21 cellular contexts compared by ENCODE assay signal in genomic region chr12:131188131-131189050, GRCh38.
"Had no signal": no experiment of that assay in that cellular context is flagged by ENCODE, and none has a peak within 500 bp of the region (broad histone marks: within the 10 kb centered on the region; RNA-seq: fewer than 3 reads in every experiment).

No MANE protein-coding gene starts in this region.

- H3K9me3 Mint-ChIP-seq: effector memory CD8-positive, alpha-beta T cell had no signal

- ATAC-seq: effector memory CD8-positive, alpha-beta T cell; gastroesophageal sphincter; left cardiac atrium; lower lobe of right lung; right cardiac atrium; upper lobe of right lung had no signal

- H3K27ac Mint-ChIP-seq: dendritic cell treated with granulocyte-macrophage colony-stimulating factor and Interleukin-4, amounts not matched to agents 40 ng/mL and 50 ng/mL, for 4 days; effector memory CD8-positive, alpha-beta T cell; immature natural killer cell; memory B cell; nephron; stimulated activated naive CD8-positive, alpha-beta T cell treated with anti-CD3 and anti-CD28 coated beads, Interleukin-15, Interleukin-2, amounts not matched to agents 100 ng/mL and 50 ng/mL, for 24 hours had no signal

- H3K4me1 ChIP-seq: esophagus squamous epithelium, gastroesophageal sphincter, left ventricle myocardium inferior, lower lobe of right lung, tibial artery, upper lobe of right lung had no signal

- H3K36me3 ChIP-seq: esophagus squamous epithelium, gastroesophageal sphincter, left ventricle myocardium inferior, lower lobe of right lung, tibial artery, upper lobe of right lung had no signal

- DNase-seq: effector memory CD8-positive, alpha-beta T cell; esophagus squamous epithelium; foreskin fibroblast; glutamatergic neuron; immature natural killer cell; kidney; left cardiac atrium; left ventricle myocardium inferior; lower lobe of right lung; midbrain; right cardiac atrium; small intestine; stimulated activated CD4-positive, alpha-beta T cell treated with anti-CD3 and anti-CD28 coated beads, Interleukin-2, amount 100 ng/mL, for 48 hours; tibial artery; upper lobe of right lung had no signal

- H3K36me3 Mint-ChIP-seq: immature natural killer cell, memory B cell had no signal

- H3K9me3 ChIP-seq: gastroesophageal sphincter, lower lobe of right lung, upper lobe of right lung had no signal

- H3K27me3 ChIP-seq: upper lobe of right lung had no signal

- H3K4me3 Mint-ChIP-seq: dendritic cell treated with granulocyte-macrophage colony-stimulating factor and Interleukin-4, amounts not matched to agents 40 ng/mL and 50 ng/mL, for 4 days; effector memory CD8-positive, alpha-beta T cell; immature natural killer cell; memory B cell; nephron; stimulated activated naive CD8-positive, alpha-beta T cell treated with anti-CD3 and anti-CD28 coated beads, Interleukin-15, Interleukin-2, amounts not matched to agents 100 ng/mL and 50 ng/mL, for 24 hours had no signal

- H3K4me1 Mint-ChIP-seq: immature natural killer cell, memory B cell, nephron had no signal

- H3K4me3 ChIP-seq: esophagus squamous epithelium, gastroesophageal sphincter, left ventricle myocardium inferior, lower lobe of right lung, tibial artery, upper lobe of right lung had no signal

- H3K27ac ChIP-seq: epithelial cell of prostate, esophagus squamous epithelium, gastroesophageal sphincter, left ventricle myocardium inferior, lower lobe of right lung, tibial artery, upper lobe of right lung had no signal
